In the genomic region with DNA sequence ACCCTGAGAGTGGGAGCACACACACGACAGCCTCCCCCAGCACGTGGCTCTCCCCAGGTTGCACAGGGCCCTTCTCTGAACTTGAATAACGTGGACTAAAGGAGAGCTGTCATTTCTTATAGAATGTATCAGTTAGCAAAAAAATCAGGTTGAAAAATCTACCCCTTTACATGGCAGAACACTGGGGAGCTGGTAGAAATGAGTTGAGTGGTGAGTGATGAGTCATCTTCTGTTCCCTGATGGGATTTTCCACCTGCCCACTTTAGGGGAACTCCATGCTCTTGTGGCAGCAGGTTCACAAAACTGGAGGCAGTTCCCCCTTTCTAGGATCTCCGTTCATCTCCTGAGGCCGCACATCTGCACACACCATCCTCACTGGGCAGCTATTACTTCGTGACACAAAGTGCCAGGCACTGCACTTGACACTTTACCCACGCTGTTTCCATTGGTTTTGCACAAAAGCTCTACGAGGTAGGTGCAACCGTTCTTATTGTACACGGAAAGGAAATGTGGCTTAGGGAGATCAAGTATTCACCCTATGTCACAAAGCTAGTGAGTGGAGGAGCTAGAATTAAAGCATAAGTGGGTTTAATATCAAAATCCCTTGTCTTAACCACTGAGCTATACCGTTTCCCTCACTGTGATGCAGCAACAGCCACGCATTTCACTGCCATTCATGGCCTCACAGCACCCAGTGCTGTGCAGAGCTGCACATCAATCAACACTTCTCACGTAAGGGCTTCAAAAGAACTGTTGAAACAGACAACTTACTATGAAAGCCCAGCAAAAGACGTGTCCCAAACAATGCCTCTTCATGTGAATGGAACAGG, we compare ENCODE assay signal across 9 cellular contexts.
DNase-seq lines count a peak whose midpoint lies in the region; ATAC-seq, FAIRE-seq and TF ChIP-seq lines count a peak whose summit lies in the region.
"Had no signal": no experiment of that assay in that cellular context is flagged by ENCODE, and none has a peak within 500 bp of the region (broad histone marks: within the 10 kb centered on the region; RNA-seq: fewer than 3 reads in every experiment).

No MANE protein-coding gene starts in this region.

- H3K36me3 ChIP-seq in bronchial epithelial cell (ENCODE audit: control insufficient read depth, insufficient read depth, low read length), result peaks cover 2% of the 10 kb centered on the region
- H3K36me3 ChIP-seq in gastrocnemius medialis, result peaks cover 0 to 8% of the 10 kb centered on the region in 2 donors

- H3K4me3 ChIP-seq in bronchial epithelial cell (ENCODE audit: low read depth, low read length), result no peak overlapping the region
- H3K4me3 ChIP-seq in gastrocnemius medialis, result no peak overlapping the region

- H3K9me3 ChIP-seq in gastrocnemius medialis, result no peaks in the 10 kb centered on the region

- intact Hi-C loops in gastrocnemius medialis (cut with DNase I; ENCODE audit: low total_unique reads), result no loop called here

- DNase-seq in ELR (ENCODE audit: low read depth) (peak; percentile 53), SW480 (ENCODE audit: low spot score) (peak; percentile 26), bronchial epithelial cell (ENCODE audit: low read depth) (peak; percentile 84), gastrocnemius medialis (no peak), RWPE1 (ENCODE audit: low spot score) (no peak)

- TF ChIP-seq CTCF in bronchial epithelial cell (IDR thresholded peaks at IDR 0.05; ENCODE audit: insufficient read depth, low read length, severe bottlenecking) (no peak), gastrocnemius medialis (IDR thresholded peaks at IDR 0.05 in 4 of 5, conservative IDR thresholded peaks at IDR 0.05 in 1 of 5) (no peak), RWPE1 (conservative IDR thresholded peaks at IDR 0.05; ENCODE audit: low read depth) (no peak)

- POLR2A ChIA-PET in RWPE1 (lab: Yijun Ruan, JAX; ENCODE audit: low non-redundant PET), result no interaction called here

- FAIRE-seq in bronchial epithelial cell (lab: Jason Lieb, UNC), result no peak
- FAIRE-seq: endometrium had no signal

- H3K27ac ChIP-seq in gastrocnemius medialis (peak overlapping the region in 3 of 4 donors; percentile 20 to 54 (median 33)), RWPE1 (no peak overlapping the region)

- in situ Hi-C loops in gastrocnemius medialis (cut with MboI; ENCODE audit: low sequenced_read_pairs in 4 of 4), result loop anchor here in 2 of 4 donors (10.0 kb wide), 1 partner anchor 206 kb away; no protein-coding TSS in a partner anchor

- H3K27me3 ChIP-seq in bronchial epithelial cell (ENCODE audit: control insufficient read depth, insufficient read depth, low read length), result no peaks in the 10 kb centered on the region
- no peaks in the 10 kb centered on the region for H3K27me3 ChIP-seq in gastrocnemius medialis

- no peak for ATAC-seq in gastrocnemius medialis
- ATAC-seq in HG03025 (IDR thresholded peaks at IDR 0.05; ENCODE audit: low FRiP score, unreplicated experiment), result no peak
- ATAC-seq in HG03521 (IDR thresholded peaks at IDR 0.05; ENCODE audit: unreplicated experiment), result no peak
- ATAC-seq in GM21390 (IDR thresholded peaks at IDR 0.05; ENCODE audit: unreplicated experiment), result no peak

- CTCF ChIA-PET in RWPE1 (lab: Yijun Ruan, JAX), result interaction anchor here (0.7 to 1.1 kb wide), 2 partner anchors 23 to 1770 kb away, joined by 3 read pairs; no protein-coding TSS in a partner anchor

- TF ChIP-seq POLR2A in gastrocnemius medialis (IDR thresholded peaks at IDR 0.05), result no peak

- peaks cover 33 to 41% of the 10 kb centered on the region in 2 donors for H3K4me1 ChIP-seq in gastrocnemius medialis

Comparison
In these comparisons a context has a peak if more than half of its experiments do, and no peak if none do; other contexts are left out.
1. DNase-seq: peak in ELR (single experiment), SW480 (single experiment) and bronchial epithelial cell (single experiment); none in gastrocnemius medialis (0 of 2) and RWPE1 (single experiment).